In the genomic region with DNA sequence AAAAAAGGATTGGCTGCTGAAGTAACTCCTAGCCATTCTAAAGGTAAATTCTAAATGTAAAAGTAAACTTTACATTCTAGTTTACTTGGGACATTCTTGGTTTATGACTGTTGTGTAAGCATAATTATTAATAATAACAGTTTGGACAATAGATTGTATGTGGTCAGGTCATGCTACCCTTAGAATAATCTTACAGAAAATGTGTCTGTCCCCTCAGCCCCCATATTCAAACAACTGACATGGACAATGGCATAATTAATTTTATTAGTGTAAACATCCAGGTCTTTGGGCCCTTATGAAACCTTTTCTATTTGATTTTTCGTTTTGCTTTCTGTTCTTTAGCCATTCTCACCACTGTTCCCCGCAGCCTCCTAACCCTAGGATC, we compare ENCODE assay signal across 16 cellular contexts. TPM values are rescaled to one million over a fixed set of nuclear protein-coding genes. Genes with fewer than 3 reads are reported as not detected.
A peak's percentile ranks its signal among the peaks of the same experiment; 100 is the strongest.
DNase-seq lines count a peak whose midpoint lies in the region; ATAC-seq and TF ChIP-seq lines count a peak whose summit lies in the region.
"Had no signal": no experiment of that assay in that cellular context is flagged by ENCODE, and none has a peak within 500 bp of the region (broad histone marks: within the 10 kb centered on the region; RNA-seq: fewer than 3 reads in every experiment).

No MANE protein-coding gene starts in this region.

- no peak for TF ChIP-seq RAD21 in SK-N-SH (IDR thresholded peaks at IDR 0.05; ENCODE audit: low read length)

- peaks cover 14% of the 10 kb centered on the region for H3K4me1 ChIP-seq in CD4-positive, CD25-positive, alpha-beta regulatory T cell (ENCODE audit: control insufficient read depth, insufficient read depth, low read length, poor library complexity, severe bottlenecking)
- H3K4me1 ChIP-seq in SK-N-SH (ENCODE audit: control insufficient read depth in 1 of 2, insufficient read depth in 2 of 2, low read depth in 1 of 2, low read length in 1 of 2) (peaks cover 0 to 7% of the 10 kb centered on the region in 2 experiments; a peak in 2 of 4 replicates), neutrophil (ENCODE audit: control insufficient read depth in 1 of 2, insufficient read depth in 1 of 2, low read depth in 1 of 2, low read length in 1 of 2) (peaks cover 4 to 10% of the 10 kb centered on the region in 2 experiments)

- no peak overlapping the region for H3K4me3 ChIP-seq in CD4-positive, CD25-positive, alpha-beta regulatory T cell (ENCODE audit: low read depth, low read length)
- no peak overlapping the region for H3K4me3 ChIP-seq in SK-N-SH (ENCODE audit: low read depth in 2 of 2, low read length in 1 of 2)
- H3K4me3 ChIP-seq in neutrophil (ENCODE audit: low read depth in 1 of 2, low read length in 1 of 2) = no peak overlapping the region
- H3K4me3 ChIP-seq: psoas muscle, suprapubic skin had no signal

- H3K9me2 ChIP-seq in SK-N-SH = no peaks in the 10 kb centered on the region

- 87% methylated on average over 2 of the region's 2 CpGs for WGBS in SK-N-SH (ENCODE audit: low lambda C conversion rate)

- TF ChIP-seq EP300 in SK-N-SH (IDR thresholded peaks at IDR 0.05; ENCODE audit: borderline replicate concordance in 1 of 2, low read depth in 1 of 2, low read length in 1 of 2) = no peak

- H3F3A ChIP-seq in SK-N-SH (replicated peaks; ENCODE audit: insufficient read depth) = peaks cover 68% of the 10 kb centered on the region

- H3K9ac ChIP-seq in SK-N-SH = peak overlapping the region; percentile 100; the same call in 1 of the 2 replicates

- H4K20me1 ChIP-seq in SK-N-SH (ENCODE audit: insufficient read depth) = peaks cover 45% of the 10 kb centered on the region

- H2AFZ ChIP-seq in SK-N-SH (ENCODE audit: low read depth) = no peak overlapping the region

- no peak for TF ChIP-seq CTCF in SK-N-SH (IDR thresholded peaks at IDR 0.05)
- no peak for TF ChIP-seq CTCF in neutrophil (IDR thresholded peaks at IDR 0.05)

- H3K27me3 ChIP-seq in CD4-positive, CD25-positive, alpha-beta regulatory T cell (ENCODE audit: control insufficient read depth, insufficient read depth, low read length) = no peaks in the 10 kb centered on the region
- no peaks in the 10 kb centered on the region for H3K27me3 ChIP-seq in SK-N-SH (ENCODE audit: insufficient read depth)
- no peaks in the 10 kb centered on the region for H3K27me3 ChIP-seq in neutrophil
- H3K27me3 ChIP-seq: suprapubic skin had no signal

- POLR2A ChIA-PET in SK-N-SH (lab: Yijun Ruan, JAX) = no interaction called here

- DNase-seq in CD4-positive, CD25-positive, alpha-beta regulatory T cell = no peak
- DNase-seq in SK-N-SH (no peak), AG08395 (ENCODE audit: low spot score) (no peak), NCI-H1436 treated with DMSO at 0.1 percent for 48 hours (lab: John Stamatoyannopoulos, UW) (no peak), NCI-H146 (lab: John Stamatoyannopoulos, UW) (no peak)
- no peak for DNase-seq in effector memory CD8-positive, alpha-beta T cell
- DNase-seq: activated CD4-positive, CD25-positive, alpha-beta regulatory T cell; activated naive CD4-positive, alpha-beta T cell treated with anti-CD3 and anti-CD28 coated beads, Interleukin-2, amount 10 ng/mL, durations not matched to agents 7 days and 5 days; caudate nucleus; DMS 273 treated with DMSO at 0.1 percent for 48 hours; psoas muscle; T-helper 1 cell had no signal

- CTCF ChIA-PET in SK-N-SH (lab: Yijun Ruan, JAX) = no interaction called here

- no peaks in the 10 kb centered on the region for H3K27me3 Mint-ChIP-seq in CD4-positive, CD25-positive, alpha-beta regulatory T cell
- H3K27me3 Mint-ChIP-seq in effector memory CD8-positive, alpha-beta T cell = no peaks in the 10 kb centered on the region
- H3K27me3 Mint-ChIP-seq: activated naive CD4-positive, alpha-beta T cell treated with anti-CD3 and anti-CD28 coated beads, Interleukin-2, amount 10 ng/mL, durations not matched to agents 7 days and 5 days had no signal

- H3K4me3 Mint-ChIP-seq in CD4-positive, CD25-positive, alpha-beta regulatory T cell = no peak overlapping the region
- H3K4me3 Mint-ChIP-seq in effector memory CD8-positive, alpha-beta T cell = peak overlapping the region in 1 of 2 donors; percentile 48
- H3K4me3 Mint-ChIP-seq: activated naive CD4-positive, alpha-beta T cell treated with anti-CD3 and anti-CD28 coated beads, Interleukin-2, amount 10 ng/mL, durations not matched to agents 7 days and 5 days; mesothelial cell of epicardium had no signal

- no peaks in the 10 kb centered on the region for H3K9me3 ChIP-seq in CD4-positive, CD25-positive, alpha-beta regulatory T cell (ENCODE audit: control insufficient read depth in 2 of 2, low read length in 2 of 2)
- H3K9me3 ChIP-seq in SK-N-SH (no peaks in the 10 kb centered on the region), neutrophil (peaks cover 17% of the 10 kb centered on the region)
- H3K9me3 ChIP-seq: psoas muscle, suprapubic skin had no signal

- ATAC-seq in CD4-positive, CD25-positive, alpha-beta regulatory T cell (ENCODE audit: low read depth in 2 of 2) = no peak
- peak; percentile 7 for ATAC-seq in effector memory CD8-positive, alpha-beta T cell (replicated peaks)
- ATAC-seq in HG03469 (IDR thresholded peaks at IDR 0.05; ENCODE audit: unreplicated experiment) = no peak

- H3K4me1 Mint-ChIP-seq in CD4-positive, CD25-positive, alpha-beta regulatory T cell = peaks cover 18 to 35% (median 27%) of the 10 kb centered on the region in 4 donors
- peaks cover 11 to 22% of the 10 kb centered on the region in 2 donors for H3K4me1 Mint-ChIP-seq in effector memory CD8-positive, alpha-beta T cell (ENCODE audit: low read depth in 2 of 2)

- no peaks in the 10 kb centered on the region for H3K9me3 Mint-ChIP-seq in CD4-positive, CD25-positive, alpha-beta regulatory T cell
- H3K9me3 Mint-ChIP-seq in effector memory CD8-positive, alpha-beta T cell = no peaks in the 10 kb centered on the region
- H3K9me3 Mint-ChIP-seq: activated naive CD4-positive, alpha-beta T cell treated with anti-CD3 and anti-CD28 coated beads, Interleukin-2, amount 10 ng/mL, durations not matched to agents 7 days and 5 days had no signal

- H3K27ac ChIP-seq in CD4-positive, CD25-positive, alpha-beta regulatory T cell (ENCODE audit: insufficient read depth, low read length, poor library complexity, severe bottlenecking) = no peak overlapping the region
- H3K27ac ChIP-seq in SK-N-SH (ENCODE audit: low read depth in 2 of 2, low read length in 1 of 2) = peak overlapping the region in 1 of 2 experiments; percentile 98; a peak in 2 of 4 replicates
- peak overlapping the region; percentile 29 for H3K27ac ChIP-seq in neutrophil
- H3K27ac ChIP-seq: psoas muscle, suprapubic skin had no signal

- H3K36me3 Mint-ChIP-seq in CD4-positive, CD25-positive, alpha-beta regulatory T cell = peaks cover 28% of the 10 kb centered on the region
- H3K36me3 Mint-ChIP-seq in effector memory CD8-positive, alpha-beta T cell (ENCODE audit: insufficient read depth) = peaks cover 64% of the 10 kb centered on the region

- peaks cover 42% of the 10 kb centered on the region for H3K36me3 ChIP-seq in CD4-positive, CD25-positive, alpha-beta regulatory T cell (ENCODE audit: control insufficient read depth, insufficient read depth, low read length)
- H3K36me3 ChIP-seq in SK-N-SH (replicated peaks in 1 of 2; ENCODE audit: control insufficient read depth in 1 of 2, insufficient read depth in 2 of 2, low read length in 1 of 2) (peaks cover 35 to 36% of the 10 kb centered on the region in 2 experiments), neutrophil (peaks cover 46% of the 10 kb centered on the region)

- no peak overlapping the region for H3K4me2 ChIP-seq in SK-N-SH

- peaks cover 22% of the 10 kb centered on the region for H3K79me2 ChIP-seq in SK-N-SH (ENCODE audit: insufficient read depth)

- H3K27ac Mint-ChIP-seq in CD4-positive, CD25-positive, alpha-beta regulatory T cell = peak overlapping the region; percentile 22 to 73 (median 73)
- peak overlapping the region; percentile 72 to 93 for H3K27ac Mint-ChIP-seq in effector memory CD8-positive, alpha-beta T cell
- H3K27ac Mint-ChIP-seq: activated naive CD4-positive, alpha-beta T cell treated with anti-CD3 and anti-CD28 coated beads, Interleukin-2, amount 10 ng/mL, durations not matched to agents 7 days and 5 days; mesothelial cell of epicardium had no signal

TF ChIP-seq in SK-N-SH, 30 proteins besides CTCF, POLR2A, EP300 and RAD21:
- TF ChIP-seq POLR2AphosphoS5 (IDR thresholded peaks at IDR 0.05; ENCODE audit: low read depth, low read length) = peak; percentile 5
- TF ChIP-seq MEF2A (IDR thresholded peaks at IDR 0.05; ENCODE audit: borderline replicate concordance, low read depth) = no peak
- TF ChIP-seq EZH2phosphoT487 (IDR thresholded peaks at IDR 0.05; ENCODE audit: borderline replicate concordance, low read depth) = no peak
- TF ChIP-seq FOXM1 (IDR thresholded peaks at IDR 0.05; ENCODE audit: low read depth) = peak; percentile 36; the same call in 1 of the 2 replicates

RNA-seq across cellular contexts. Expression of gene VIM, which starts 11.2 kb away (rescaled TPM):
- total RNA-seq in CD4-positive, CD25-positive, alpha-beta regulatory T cell = 1,005 TPM
- 100 to 1,000 TPM; 430 to 556 (median 487) TPM for polyA plus RNA-seq in CD4-positive, CD25-positive, alpha-beta regulatory T cell
- 4,747 and 5,016 TPM in 2 replicates for polyA plus RNA-seq in SK-N-SH (2012; rRNA removed)
- 4,035 and 4,614 TPM in 2 replicates for polyA plus RNA-seq in SK-N-SH (2012; cell fraction: cytosol; rRNA removed)
- polyA plus RNA-seq in SK-N-SH (2012; cell fraction: nucleus; rRNA removed) = 5,845 and 10,924 TPM in 2 replicates

RNA-seq across cellular contexts. Expression of gene TRDMT1, which starts 37.8 kb away (rescaled TPM):
- 12.2 TPM for total RNA-seq in CD4-positive, CD25-positive, alpha-beta regulatory T cell
- 1 to 10 TPM; 5.8 to 8.6 (median 7.2) TPM for polyA plus RNA-seq in CD4-positive, CD25-positive, alpha-beta regulatory T cell
- polyA plus RNA-seq in SK-N-SH (2012; rRNA removed) = 3.1 and 4.1 TPM in 2 replicates
- polyA plus RNA-seq in SK-N-SH (2012; cell fraction: cytosol; rRNA removed) = 3.7 and 4.0 TPM in 2 replicates
- 3.6 and 8.0 TPM in 2 replicates for polyA plus RNA-seq in SK-N-SH (2012; cell fraction: nucleus; rRNA removed)

Comparison
In these comparisons a context has a peak if more than half of its experiments do, and no peak if none do; other contexts are left out.
1. RNA of gene VIM, which starts 11.2 kb away (polyA plus RNA-seq): 4,035 to 10,924 TPM in SK-N-SH; 430 to 556 TPM in CD4-positive, CD25-positive, alpha-beta regulatory T cell; every median in the first group is over 4 times any median in the second.